ENCODE assay signal across 2 cellular contexts in the genomic region with DNA sequence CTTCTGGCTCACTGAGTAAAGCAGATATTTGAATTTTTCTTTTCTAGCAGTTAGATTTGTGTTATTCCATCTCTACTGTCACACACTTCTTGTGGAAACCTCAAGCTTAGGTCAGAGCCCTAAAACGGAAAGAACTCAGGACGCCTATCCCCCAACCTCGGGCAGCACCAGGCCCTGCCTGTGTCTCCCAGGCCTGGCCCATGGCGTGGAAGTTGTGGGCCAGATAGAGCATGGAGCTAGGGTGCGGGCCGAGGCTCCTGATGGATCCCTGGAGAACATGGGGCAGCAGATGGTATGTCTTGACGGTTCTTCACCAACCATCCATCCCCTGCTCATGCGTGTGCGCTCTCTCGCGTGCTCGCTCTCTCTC.
TF ChIP-seq lines count a peak whose summit lies in the region.

No MANE protein-coding gene starts in this region.

TF ChIP-seq in SK-N-SH treated with all-trans-retinoic acid at 6 μM for 48 hours, 23 proteins besides CTCF, POLR2A, EP300 and RAD21:
- TF ChIP-seq, protein P1, sequence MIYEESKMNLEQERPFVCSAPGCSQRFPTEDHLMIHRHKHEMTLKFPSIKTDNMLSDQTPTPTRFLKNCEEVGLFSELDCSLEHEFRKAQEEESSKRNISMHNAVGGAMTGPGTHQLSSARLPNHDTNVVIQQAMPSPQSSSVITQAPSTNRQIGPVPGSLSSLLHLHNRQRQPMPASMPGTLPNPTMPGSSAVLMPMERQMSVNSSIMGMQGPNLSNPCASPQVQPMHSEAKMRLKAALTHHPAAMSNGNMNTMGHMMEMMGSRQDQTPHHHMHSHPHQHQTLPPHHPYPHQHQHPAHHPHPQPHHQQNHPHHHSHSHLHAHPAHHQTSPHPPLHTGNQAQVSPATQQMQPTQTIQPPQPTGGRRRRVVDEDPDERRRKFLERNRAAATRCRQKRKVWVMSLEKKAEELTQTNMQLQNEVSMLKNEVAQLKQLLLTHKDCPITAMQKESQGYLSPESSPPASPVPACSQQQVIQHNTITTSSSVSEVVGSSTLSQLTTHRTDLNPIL (CRISPR knock-in tag; IDR thresholded peaks at IDR 0.05; ENCODE audit: low read depth) = no peak
- no peak for TF ChIP-seq ZNF8 (CRISPR knock-in tag; IDR thresholded peaks at IDR 0.05)
- no peak for TF ChIP-seq SNAI2 (CRISPR knock-in tag; IDR thresholded peaks at IDR 0.05)
- no peak for TF ChIP-seq ZC3H10 (CRISPR knock-in tag; IDR thresholded peaks at IDR 0.05)
- no peak for TF ChIP-seq TOX (CRISPR knock-in tag; IDR thresholded peaks at IDR 0.05; ENCODE audit: borderline replicate concordance)
- no peak for TF ChIP-seq ARNTL (CRISPR knock-in tag; IDR thresholded peaks at IDR 0.05; ENCODE audit: borderline replicate concordance, low read depth)
- no peak for TF ChIP-seq ZFP30 (CRISPR knock-in tag; IDR thresholded peaks at IDR 0.05)
- TF ChIP-seq CSDC2 (CRISPR knock-in tag; IDR thresholded peaks at IDR 0.05) = no peak
- no peak for TF ChIP-seq BACH2 (CRISPR knock-in tag; IDR thresholded peaks at IDR 0.05; ENCODE audit: borderline replicate concordance)
- TF ChIP-seq, protein P2, sequence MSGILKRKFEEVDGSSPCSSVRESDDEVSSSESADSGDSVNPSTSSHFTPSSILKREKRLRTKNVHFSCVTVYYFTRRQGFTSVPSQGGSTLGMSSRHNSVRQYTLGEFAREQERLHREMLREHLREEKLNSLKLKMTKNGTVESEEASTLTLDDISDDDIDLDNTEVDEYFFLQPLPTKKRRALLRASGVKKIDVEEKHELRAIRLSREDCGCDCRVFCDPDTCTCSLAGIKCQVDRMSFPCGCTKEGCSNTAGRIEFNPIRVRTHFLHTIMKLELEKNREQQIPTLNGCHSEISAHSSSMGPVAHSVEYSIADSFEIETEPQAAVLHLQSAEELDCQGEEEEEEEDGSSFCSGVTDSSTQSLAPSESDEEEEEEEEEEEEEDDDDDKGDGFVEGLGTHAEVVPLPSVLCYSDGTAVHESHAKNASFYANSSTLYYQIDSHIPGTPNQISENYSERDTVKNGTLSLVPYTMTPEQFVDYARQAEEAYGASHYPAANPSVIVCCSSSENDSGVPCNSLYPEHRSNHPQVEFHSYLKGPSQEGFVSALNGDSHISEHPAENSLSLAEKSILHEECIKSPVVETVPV (CRISPR knock-in tag; IDR thresholded peaks at IDR 0.05) = no peak
- TF ChIP-seq ZFP3 (CRISPR knock-in tag; IDR thresholded peaks at IDR 0.05) = no peak

TF ChIP-seq in SK-N-SH, 30 proteins besides CTCF, POLR2A, EP300 and RAD21:
- TF ChIP-seq, protein P3, sequence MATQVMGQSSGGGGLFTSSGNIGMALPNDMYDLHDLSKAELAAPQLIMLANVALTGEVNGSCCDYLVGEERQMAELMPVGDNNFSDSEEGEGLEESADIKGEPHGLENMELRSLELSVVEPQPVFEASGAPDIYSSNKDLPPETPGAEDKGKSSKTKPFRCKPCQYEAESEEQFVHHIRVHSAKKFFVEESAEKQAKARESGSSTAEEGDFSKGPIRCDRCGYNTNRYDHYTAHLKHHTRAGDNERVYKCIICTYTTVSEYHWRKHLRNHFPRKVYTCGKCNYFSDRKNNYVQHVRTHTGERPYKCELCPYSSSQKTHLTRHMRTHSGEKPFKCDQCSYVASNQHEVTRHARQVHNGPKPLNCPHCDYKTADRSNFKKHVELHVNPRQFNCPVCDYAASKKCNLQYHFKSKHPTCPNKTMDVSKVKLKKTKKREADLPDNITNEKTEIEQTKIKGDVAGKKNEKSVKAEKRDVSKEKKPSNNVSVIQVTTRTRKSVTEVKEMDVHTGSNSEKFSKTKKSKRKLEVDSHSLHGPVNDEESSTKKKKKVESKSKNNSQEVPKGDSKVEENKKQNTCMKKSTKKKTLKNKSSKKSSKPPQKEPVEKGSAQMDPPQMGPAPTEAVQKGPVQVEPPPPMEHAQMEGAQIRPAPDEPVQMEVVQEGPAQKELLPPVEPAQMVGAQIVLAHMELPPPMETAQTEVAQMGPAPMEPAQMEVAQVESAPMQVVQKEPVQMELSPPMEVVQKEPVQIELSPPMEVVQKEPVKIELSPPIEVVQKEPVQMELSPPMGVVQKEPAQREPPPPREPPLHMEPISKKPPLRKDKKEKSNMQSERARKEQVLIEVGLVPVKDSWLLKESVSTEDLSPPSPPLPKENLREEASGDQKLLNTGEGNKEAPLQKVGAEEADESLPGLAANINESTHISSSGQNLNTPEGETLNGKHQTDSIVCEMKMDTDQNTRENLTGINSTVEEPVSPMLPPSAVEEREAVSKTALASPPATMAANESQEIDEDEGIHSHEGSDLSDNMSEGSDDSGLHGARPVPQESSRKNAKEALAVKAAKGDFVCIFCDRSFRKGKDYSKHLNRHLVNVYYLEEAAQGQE (IDR thresholded peaks at IDR 0.05; ENCODE audit: low read depth, low read length) = no peak
- TF ChIP-seq MEF2A (IDR thresholded peaks at IDR 0.05; ENCODE audit: borderline replicate concordance, low read depth) (no peak), ELF1 (IDR thresholded peaks at IDR 0.05) (no peak), GATA2 (CRISPR knock-in tag; IDR thresholded peaks at IDR 0.05) (no peak), RXRA (IDR thresholded peaks at IDR 0.05; ENCODE audit: borderline replicate concordance, low read depth) (no peak), FOXJ3 (CRISPR knock-in tag; IDR thresholded peaks at IDR 0.05) (no peak), ZBTB33 (IDR thresholded peaks at IDR 0.05; ENCODE audit: borderline replicate concordance, low read depth) (no peak), GABPA (IDR thresholded peaks at IDR 0.05; ENCODE audit: low read depth) (no peak)
- TF ChIP-seq, protein P4, sequence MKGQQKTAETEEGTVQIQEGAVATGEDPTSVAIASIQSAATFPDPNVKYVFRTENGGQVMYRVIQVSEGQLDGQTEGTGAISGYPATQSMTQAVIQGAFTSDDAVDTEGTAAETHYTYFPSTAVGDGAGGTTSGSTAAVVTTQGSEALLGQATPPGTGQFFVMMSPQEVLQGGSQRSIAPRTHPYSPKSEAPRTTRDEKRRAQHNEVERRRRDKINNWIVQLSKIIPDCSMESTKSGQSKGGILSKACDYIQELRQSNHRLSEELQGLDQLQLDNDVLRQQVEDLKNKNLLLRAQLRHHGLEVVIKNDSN (IDR thresholded peaks at IDR 0.05; ENCODE audit: borderline replicate concordance, low read depth) = no peak
